ENCODE assay signal across 35 cellular contexts in the genomic region with DNA sequence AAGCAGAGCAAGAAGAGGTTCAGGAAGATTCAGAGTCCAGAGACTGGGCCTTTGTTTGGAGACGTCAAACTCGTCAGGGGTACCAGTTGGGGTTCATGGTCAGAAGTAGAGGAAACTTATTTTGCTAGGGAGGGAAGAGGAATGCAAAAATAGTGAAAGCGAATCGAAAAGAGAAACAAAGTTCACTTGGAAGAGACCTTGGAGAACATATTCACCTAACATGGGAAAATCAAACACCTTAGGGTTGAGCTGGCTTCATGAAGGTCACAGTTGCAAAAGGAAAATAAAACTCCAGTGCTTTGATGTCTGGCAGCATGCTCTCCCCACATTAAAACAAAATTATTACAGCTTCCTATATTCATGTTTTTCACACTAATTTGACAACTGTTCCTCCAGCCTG.
"Had no signal": no experiment of that assay in that cellular context is flagged by ENCODE, and none has a peak within 500 bp of the region (broad histone marks: within the 10 kb centered on the region; RNA-seq: fewer than 3 reads in every experiment).

No MANE protein-coding gene starts in this region.

- H3K36me3 Mint-ChIP-seq: activated CD4-positive, alpha-beta memory T cell treated with anti-CD3 and anti-CD28 coated beads for 36 hours; activated naive CD4-positive, alpha-beta T cell treated with anti-CD3 and anti-CD28 coated beads, Interleukin-2, amount 50 U/mL, for 72 hours; activated naive CD8-positive, alpha-beta T cell treated with anti-CD3 and anti-CD28 coated beads for 36 hours had no signal

- DNase-seq: activated B cell treated with CpG ODN at 0.5 μM for 24 hours; activated CD4-positive, alpha-beta memory T cell treated with anti-CD3 and anti-CD28 coated beads for 36 hours; activated CD4-positive, alpha-beta T cell treated with anti-CD3 and anti-CD28 coated beads for 4 hours; activated CD4-positive, alpha-beta T cell treated with anti-CD3 and anti-CD28 coated beads, Interleukin-2, amount 10 ng/mL, durations not matched to agents 24 days and 14 days; activated CD4-positive, alpha-beta T cell treated with anti-CD3 and anti-CD28 coated beads, Interleukin-2, amount 50 U/mL, for 1 hour; activated CD4-positive, alpha-beta T cell treated with anti-CD3 and anti-CD28 coated beads, Interleukin-2, amount 50 U/mL, for 4 hours; activated CD4-positive, CD25-positive, alpha-beta regulatory T cell treated with anti-CD3 and anti-CD28 coated beads, Interleukin-2, amount 50 U/mL, for 72 hours; activated CD8-positive, alpha-beta memory T cell treated with anti-CD3 and anti-CD28 coated beads, Interleukin-2, amount 50 U/mL, for 4 hours; activated CD8-positive, alpha-beta T cell treated with anti-CD3 and anti-CD28 coated beads for 36 hours; activated effector memory CD4-positive, alpha-beta T cell treated with anti-CD3 and anti-CD28 coated beads, Interleukin-2, amount 50 U/mL, for 16 hours; activated gamma-delta T cell treated with Interleukin-2 at 50 U/mL for 16 hours; activated naive CD4-positive, alpha-beta T cell; activated naive CD4-positive, alpha-beta T cell treated with anti-CD3 and anti-CD28 coated beads for 36 hours; activated naive CD4-positive, alpha-beta T cell treated with anti-CD3 and anti-CD28 coated beads, Interleukin-2, amount 50 U/mL, for 16 hours; activated naive CD8-positive, alpha-beta T cell treated with anti-CD3 and anti-CD28 coated beads for 36 hours; activated T-cell treated with anti-CD3 and anti-CD28 coated beads for 4 hours; activated T-cell treated with anti-CD3 and anti-CD28 coated beads, Interleukin-2, amount 50 U/mL, for 1 hour; activated T-cell treated with anti-CD3 and anti-CD28 coated beads, Interleukin-2, amount 50 U/mL, for 4 hours; activated T-cell treated with anti-CD3 and anti-CD28 coated beads, Interleukin-2, amount 50 U/mL, for 72 hours; aorta; body of pancreas; brain microvascular endothelial cell; central memory CD4-positive, alpha-beta T cell; T-helper 1 cell; T-helper 2 cell; T-helper 9 cell had no signal

- H3K27me3 Mint-ChIP-seq: activated B cell treated with CpG ODN at 0.5 μM for 24 hours; activated CD4-positive, alpha-beta memory T cell treated with anti-CD3 and anti-CD28 coated beads for 36 hours; activated CD4-positive, alpha-beta T cell treated with anti-CD3 and anti-CD28 coated beads, Interleukin-2, amount 10 ng/mL, durations not matched to agents 24 days and 14 days; activated CD8-positive, alpha-beta T cell treated with anti-CD3 and anti-CD28 coated beads for 36 hours; activated T-helper 17 cell treated with anti-CD3 and anti-CD28 coated beads, Interleukin-2, amount 50 U/mL, for 72 hours had no signal

- H3K4me3 Mint-ChIP-seq: activated B cell treated with CpG ODN at 0.5 μM for 24 hours; activated CD4-positive, alpha-beta memory T cell treated with anti-CD3 and anti-CD28 coated beads for 36 hours; activated CD4-positive, alpha-beta T cell treated with anti-CD3 and anti-CD28 coated beads, Interleukin-2, amount 10 ng/mL, durations not matched to agents 24 days and 14 days; activated CD8-positive, alpha-beta T cell treated with anti-CD3 and anti-CD28 coated beads for 36 hours; activated naive CD4-positive, alpha-beta T cell treated with anti-CD3 and anti-CD28 coated beads for 36 hours; activated naive CD8-positive, alpha-beta T cell treated with anti-CD3 and anti-CD28 coated beads for 36 hours; activated T-cell treated with anti-CD3 and anti-CD28 coated beads, Interleukin-2, amount 50 U/mL, for 4 hours; activated T-cell treated with anti-CD3 and anti-CD28 coated beads, Interleukin-2, amount 50 U/mL, for 72 hours; activated T-helper 1 cell treated with anti-CD3 and anti-CD28 coated beads, Interleukin-12 subunit alpha, Interleukin-12 subunit beta, Interleukin-2, Interleukin-4 antibody, amounts not matched to agents 30 ng/mL and 10 ng/mL and 1 ng/mL, durations not matched to agents 14 hours and 24 hours and 36 hours; activated T-helper 17 cell treated with anti-CD3 and anti-CD28 coated beads, Interleukin-2, amount 50 U/mL, for 72 hours; T-helper 1 cell treated with Interleukin-12 subunit alpha and Interleukin-12 subunit beta and Interleukin-4 antibody, amounts not matched to agents 30 μg/mL and 1 μg/mL, for 36 hours; T-helper 2 cell treated with Interferon-gamma antibody and Interleukin-4, amounts not matched to agents 5 μg/mL and 100 μg/mL, for 36 hours had no signal

- H3K4me3 ChIP-seq: body of pancreas, breast epithelium had no signal

- H3K27ac ChIP-seq: body of pancreas, brain microvascular endothelial cell, breast epithelium, VCaP had no signal

- ATAC-seq: activated CD8-positive, alpha-beta T cell treated with anti-CD3 and anti-CD28 coated beads for 36 hours; activated naive CD4-positive, alpha-beta T cell treated with anti-CD3 and anti-CD28 coated beads, Interleukin-2, amount 50 U/mL, for 72 hours; activated T-cell treated with anti-CD3 and anti-CD28 coated beads, Interleukin-2, amount 50 U/mL, for 4 hours; activated T-cell treated with anti-CD3 and anti-CD28 coated beads, Interleukin-2, amount 50 U/mL, for 72 hours; activated T-helper 17 cell treated with anti-CD3 and anti-CD28 coated beads, Interleukin-2, amount 50 U/mL, for 72 hours; body of pancreas had no signal

- H3K4me1 Mint-ChIP-seq: activated B cell treated with CpG ODN at 0.5 μM for 24 hours; activated CD4-positive, alpha-beta T cell treated with anti-CD3 and anti-CD28 coated beads, Interleukin-2, amount 10 ng/mL, durations not matched to agents 24 days and 14 days; activated naive CD8-positive, alpha-beta T cell treated with anti-CD3 and anti-CD28 coated beads for 36 hours; activated T-helper 17 cell treated with anti-CD3 and anti-CD28 coated beads, Interleukin-2, amount 50 U/mL, for 72 hours had no signal

- H3K9me3 ChIP-seq: body of pancreas, breast epithelium had no signal

- H3K9me3 Mint-ChIP-seq: activated B cell treated with CpG ODN at 0.5 μM for 24 hours; activated CD4-positive, alpha-beta memory T cell treated with anti-CD3 and anti-CD28 coated beads for 36 hours; activated CD4-positive, alpha-beta T cell treated with anti-CD3 and anti-CD28 coated beads, Interleukin-2, amount 10 ng/mL, durations not matched to agents 24 days and 14 days; activated naive CD4-positive, alpha-beta T cell treated with anti-CD3 and anti-CD28 coated beads, Interleukin-2, amount 50 U/mL, for 72 hours; activated T-cell treated with anti-CD3 and anti-CD28 coated beads, Interleukin-2, amount 50 U/mL, for 4 hours; activated T-cell treated with anti-CD3 and anti-CD28 coated beads, Interleukin-2, amount 50 U/mL, for 72 hours; activated T-helper 17 cell treated with anti-CD3 and anti-CD28 coated beads, Interleukin-2, amount 50 U/mL, for 72 hours; T-helper 1 cell treated with Interleukin-12 subunit alpha and Interleukin-12 subunit beta and Interleukin-4 antibody, amounts not matched to agents 30 μg/mL and 1 μg/mL, for 36 hours; T-helper 2 cell treated with Interferon-gamma antibody and Interleukin-4, amounts not matched to agents 5 μg/mL and 100 μg/mL, for 36 hours had no signal

- H3K27me3 ChIP-seq: body of pancreas, brain microvascular endothelial cell, breast epithelium had no signal

- H3K36me3 ChIP-seq: brain microvascular endothelial cell, breast epithelium had no signal

- H3K4me1 ChIP-seq: body of pancreas, breast epithelium had no signal

- H3K27ac Mint-ChIP-seq: activated B cell treated with CpG ODN at 0.5 μM for 24 hours; activated CD4-positive, alpha-beta memory T cell treated with anti-CD3 and anti-CD28 coated beads for 36 hours; activated CD4-positive, alpha-beta T cell treated with anti-CD3 and anti-CD28 coated beads, Interleukin-2, amount 10 ng/mL, durations not matched to agents 24 days and 14 days; activated CD8-positive, alpha-beta T cell treated with anti-CD3 and anti-CD28 coated beads for 36 hours; activated naive CD4-positive, alpha-beta T cell treated with anti-CD3 and anti-CD28 coated beads for 36 hours; activated naive CD4-positive, alpha-beta T cell treated with anti-CD3 and anti-CD28 coated beads, Interleukin-2, amount 50 U/mL, for 72 hours; activated naive CD8-positive, alpha-beta T cell treated with anti-CD3 and anti-CD28 coated beads for 36 hours; activated T-cell treated with anti-CD3 and anti-CD28 coated beads, Interleukin-2, amount 50 U/mL, for 72 hours; activated T-helper 1 cell treated with anti-CD3 and anti-CD28 coated beads, Interleukin-12 subunit alpha, Interleukin-12 subunit beta, Interleukin-2, Interleukin-4 antibody, amounts not matched to agents 30 ng/mL and 10 ng/mL and 1 ng/mL, durations not matched to agents 14 hours and 24 hours and 36 hours; activated T-helper 17 cell treated with anti-CD3 and anti-CD28 coated beads, Interleukin-2, amount 50 U/mL, for 72 hours; T-helper 1 cell treated with Interleukin-12 subunit alpha and Interleukin-12 subunit beta and Interleukin-4 antibody, amounts not matched to agents 30 μg/mL and 1 μg/mL, for 36 hours; T-helper 2 cell treated with Interferon-gamma antibody and Interleukin-4, amounts not matched to agents 5 μg/mL and 100 μg/mL, for 36 hours had no signal

- FAIRE-seq: astrocyte, TTC549 had no signal
